ENCODE assay signal across 26 cellular contexts in genomic region chr4:107780665-107781064, GRCh38. TPM values are rescaled to one million over a fixed set of nuclear protein-coding genes. Genes with fewer than 3 reads are reported as not detected.
DNase-seq lines count a peak whose midpoint lies in the region; ATAC-seq, FAIRE-seq and TF ChIP-seq lines count a peak whose summit lies in the region.
"Had no signal": no experiment of that assay in that cellular context is flagged by ENCODE, and none has a peak within 500 bp of the region (broad histone marks: within the 10 kb centered on the region; RNA-seq: fewer than 3 reads in every experiment).

No MANE protein-coding gene starts in this region.

- TF ChIP-seq RAD21 in GM12878 (IDR thresholded peaks at IDR 0.05; ENCODE audit: insufficient read depth, low read depth, low read length), result no peak

- no peak overlapping the region for H3K9ac ChIP-seq in mammary epithelial cell (ENCODE audit: insufficient read depth, low read length)
- H3K9ac ChIP-seq in GM12878 (ENCODE audit: control insufficient read depth, insufficient read depth, low read length), result no peak overlapping the region

- H3K27ac Mint-ChIP-seq in MCF 10A (ENCODE audit: low read depth, unreplicated experiment), result no peak overlapping the region
- H3K27ac Mint-ChIP-seq: activated CD4-positive, alpha-beta T cell treated with anti-CD3 and anti-CD28 coated beads, Interleukin-2, amount 10 ng/mL, durations not matched to agents 7 days and 5 days; activated naive CD4-positive, alpha-beta T cell treated with anti-CD3 and anti-CD28 coated beads, Interleukin-2, amount 50 U/mL, for 24 hours; natural killer cell; progenitor cell of endocrine pancreas had no signal

- H3K4me3 ChIP-seq in mammary epithelial cell (replicated peaks in 1 of 3; ENCODE audit: insufficient read depth in 1 of 3, low read depth in 2 of 3, low read length in 3 of 3), result no peak overlapping the region
- no peak overlapping the region for H3K4me3 ChIP-seq in NB4 (ENCODE audit: low read depth, low read length)
- H3K4me3 ChIP-seq in GM12878, result no peak overlapping the region
- H3K4me3 ChIP-seq in testis, result no peak overlapping the region
- H3K4me3 ChIP-seq: body of pancreas, colonic mucosa, skin epidermis had no signal

- RAD21 ChIA-PET in GM12878 (lab: Charles Lee; ENCODE audit: unreplicated experiment), result interaction anchor here (0.7 kb wide), 1 partner anchor 22 kb away, joined by 3 read pairs; no protein-coding TSS in a partner anchor

- SMC1A ChIA-PET in GM12878 (lab: Charles Lee; ENCODE audit: uncharacterized antibody, unreplicated experiment), result no interaction called here

- H3K9me3 ChIP-seq in mammary epithelial cell (replicated peaks; ENCODE audit: insufficient read depth, low read length) (peaks cover 3% of the 10 kb centered on the region), GM12878 (replicated peaks; ENCODE audit: control insufficient read depth, insufficient read depth, low read length) (no peaks in the 10 kb centered on the region; the same call in 2 of the 3 replicates), testis (no peaks in the 10 kb centered on the region)
- H3K9me3 ChIP-seq: body of pancreas, colonic mucosa had no signal

- H3K36me3 ChIP-seq in mammary epithelial cell (ENCODE audit: insufficient read depth, low read length) (no peaks in the 10 kb centered on the region), GM12878 (ENCODE audit: control insufficient read depth in 2 of 2, insufficient read depth in 2 of 2, low read length in 1 of 2) (no peaks in the 10 kb centered on the region), testis (ENCODE audit: low read depth, missing control alignments) (no peaks in the 10 kb centered on the region)
- H3K36me3 ChIP-seq: colonic mucosa had no signal

- ATAC-seq in GM12878, result no peak
- no peak for ATAC-seq in GM18520 (IDR thresholded peaks at IDR 0.05; ENCODE audit: unreplicated experiment)
- ATAC-seq: body of pancreas, natural killer cell, SK-N-SH treated with all-trans-retinoic acid at 6 μM for 48 hours had no signal

- POLR2A ChIA-PET in MCF 10A (lab: Yijun Ruan, JAX), result no interaction called here
- POLR2A ChIA-PET in GM12878 (lab: Charles Lee), result no interaction called here

- DNase-seq in mammary epithelial cell (peak; percentile 10), MCF 10A (ENCODE audit: unreplicated experiment) (no peak), NB4 (ENCODE audit: low read depth) (peak; percentile 52), GM12878 (ENCODE audit: low read depth, low spot score) (no peak), testis (peak; percentile 20), H54 (ENCODE audit: insufficient read length, low spot score) (no peak), GM19239 (ENCODE audit: insufficient read length, low spot score) (no peak)
- DNase-seq: activated CD4-positive, alpha-beta T cell treated with anti-CD3 and anti-CD28 coated beads, Interleukin-2, amount 10 ng/mL, durations not matched to agents 7 days and 5 days; activated T-cell treated with anti-CD3 and anti-CD28 coated beads for 4 hours; AML-193; body of pancreas; colonic mucosa; GOT3; hippocampal formation; kidney glomerular epithelial cell; natural killer cell; NCI-H2029 treated with DMSO at 0.1 percent for 48 hours; NCI-H774; stimulated activated CD4-positive, alpha-beta T cell treated with anti-CD3 and anti-CD28 coated beads, Interleukin-4, amount 100 ng/mL, for 24 hours; T-helper 9 cell had no signal

- H3K27ac ChIP-seq in mammary epithelial cell (ENCODE audit: insufficient read depth, low read depth, low read length), result no peak overlapping the region
- no peak overlapping the region for H3K27ac ChIP-seq in GM12878 (ENCODE audit: control insufficient read depth, insufficient read depth)
- H3K27ac ChIP-seq in testis, result no peak overlapping the region
- H3K27ac ChIP-seq: body of pancreas, colonic mucosa, skin epidermis had no signal

- H3K4me1 Mint-ChIP-seq in MCF 10A (ENCODE audit: insufficient read depth, unreplicated experiment), result no peaks in the 10 kb centered on the region
- H3K4me1 Mint-ChIP-seq: activated CD4-positive, alpha-beta T cell treated with anti-CD3 and anti-CD28 coated beads, Interleukin-2, amount 10 ng/mL, durations not matched to agents 7 days and 5 days; activated naive CD4-positive, alpha-beta T cell treated with anti-CD3 and anti-CD28 coated beads, Interleukin-2, amount 50 U/mL, for 24 hours; natural killer cell had no signal

- intact Hi-C loops in mammary epithelial cell (cut with micrococcal nuclease) (no loop called here), MCF 10A (cut with micrococcal nuclease) (no loop called here), GM12878 (cut with micrococcal nuclease; ENCODE audit: unreplicated experiment) (no loop called here), testis (cut with DNase I; ENCODE audit: low total_unique reads) (no loop called here)

- no peaks in the 10 kb centered on the region for H3K27me3 ChIP-seq in mammary epithelial cell (ENCODE audit: insufficient read depth, low read length)
- H3K27me3 ChIP-seq in GM12878 (replicated peaks in 1 of 2; ENCODE audit: control insufficient read depth in 2 of 2, insufficient read depth in 2 of 2, low read length in 1 of 2), result no peaks in the 10 kb centered on the region
- H3K27me3 ChIP-seq in testis, result no peaks in the 10 kb centered on the region
- H3K27me3 ChIP-seq: body of pancreas, colonic mucosa had no signal

- no peak for TF ChIP-seq EP300 in GM12878 (IDR thresholded peaks at IDR 0.05; ENCODE audit: borderline replicate concordance in 1 of 2, control insufficient read depth in 1 of 2, low read depth in 2 of 2, low read length in 2 of 2)

- H2AFZ ChIP-seq in mammary epithelial cell (ENCODE audit: low read depth, low read length) (no peak overlapping the region), GM12878 (ENCODE audit: control insufficient read depth, low read depth, low read length) (no peak overlapping the region)

- in situ Hi-C loops in mammary epithelial cell (cut with MboI; ENCODE audit: low sequenced_read_pairs in 2 of 2), result no loop called here
- in situ Hi-C loops in GM12878 (cut with MboI), result no loop called here

- TF ChIP-seq POLR2A in NB4 (IDR thresholded peaks at IDR 0.05; ENCODE audit: extremely low read depth, insufficient read length) (no peak), GM12878 (IDR thresholded peaks at IDR 0.05; ENCODE audit: low read depth, low read length) (no peak), testis (IDR thresholded peaks at IDR 0.05) (no peak), H54 (IDR thresholded peaks at IDR 0.05; ENCODE audit: low read depth, low read length) (no peak)

- TF ChIP-seq CTCF in mammary epithelial cell (conservative IDR thresholded peaks at IDR 0.05 in 1 of 2, IDR thresholded peaks at IDR 0.05 in 1 of 2; ENCODE audit: extremely low read depth in 1 of 2, insufficient read depth in 1 of 2, low read depth in 1 of 2, low read length in 2 of 2), result no peak
- no peak for TF ChIP-seq CTCF in MCF 10A (IDR thresholded peaks at IDR 0.05; ENCODE audit: unreplicated experiment)
- no peak for TF ChIP-seq CTCF in NB4 (IDR thresholded peaks at IDR 0.05; ENCODE audit: low read depth, low read length)
- TF ChIP-seq CTCF in GM12878 (IDR thresholded peaks at IDR 0.05 in 2 of 3, conservative IDR thresholded peaks at IDR 0.05 in 1 of 3; ENCODE audit: control insufficient read depth in 2 of 3, extremely low read depth in 1 of 3, insufficient read depth in 1 of 3, low read depth in 3 of 3, low read length in 3 of 3), result no peak
- TF ChIP-seq CTCF in testis (IDR thresholded peaks at IDR 0.05), result no peak

- no peak for FAIRE-seq in GM12878 (lab: Jason Lieb, UNC)
- no peak for FAIRE-seq in H54 (lab: Jason Lieb, UNC)
- no peak for FAIRE-seq in GM19239 (lab: Jason Lieb, UNC)
- FAIRE-seq: RCC 7860 had no signal

- no peaks in the 10 kb centered on the region for H3K4me1 ChIP-seq in mammary epithelial cell (ENCODE audit: insufficient read depth, low read length)
- no peaks in the 10 kb centered on the region for H3K4me1 ChIP-seq in GM12878 (ENCODE audit: control insufficient read depth, insufficient read depth, low read length)
- H3K4me1 ChIP-seq in testis, result no peaks in the 10 kb centered on the region
- H3K4me1 ChIP-seq: body of pancreas, colonic mucosa had no signal

- no peaks in the 10 kb centered on the region for H3K9me3 Mint-ChIP-seq in MCF 10A (ENCODE audit: unreplicated experiment)

- BruUV-seq in mammary epithelial cell (replicated peaks; lab: Mats Ljungman, UMichigan), result no TSS peak
- no TSS peak for BruUV-seq in MCF 10A (replicated peaks; lab: Mats Ljungman, UMichigan)
- no TSS peak for BruUV-seq in GM12878 (replicated peaks; lab: Mats Ljungman, UMichigan)

- H3K79me2 ChIP-seq in mammary epithelial cell (ENCODE audit: insufficient read depth, low read length), result no peaks in the 10 kb centered on the region
- no peaks in the 10 kb centered on the region for H3K79me2 ChIP-seq in GM12878 (ENCODE audit: control insufficient read depth, insufficient read depth, low read length)

- WGBS in mammary epithelial cell (ENCODE audit: low coverage, missing lambda C conversion rate), result 96% methylated on average over 2 of the region's 2 CpGs
- WGBS in GM12878 (ENCODE audit: insufficient coverage, insufficient replicate concordance, low lambda C conversion rate, missing lambda C conversion rate), result 98% methylated on average over 2 of the region's 2 CpGs
- 93 to 100% methylated on average over 2 of the region's 2 CpGs for whole genome bisulfite sequencing in testis, 2 donors

- H3K4me3 Mint-ChIP-seq in MCF 10A (ENCODE audit: unreplicated experiment), result no peak overlapping the region
- H3K4me3 Mint-ChIP-seq: activated CD4-positive, alpha-beta T cell treated with anti-CD3 and anti-CD28 coated beads, Interleukin-2, amount 10 ng/mL, durations not matched to agents 7 days and 5 days; activated naive CD4-positive, alpha-beta T cell treated with anti-CD3 and anti-CD28 coated beads, Interleukin-2, amount 50 U/mL, for 24 hours; natural killer cell had no signal

- H3K27me3 Mint-ChIP-seq in MCF 10A (ENCODE audit: insufficient read depth, unreplicated experiment), result no peaks in the 10 kb centered on the region
- H3K27me3 Mint-ChIP-seq: progenitor cell of endocrine pancreas had no signal

- dilution Hi-C loops in mammary epithelial cell (cut with HindIII; ENCODE audit: low sequenced_read_pairs), result no loop called here

- H3K4me2 ChIP-seq in mammary epithelial cell (ENCODE audit: insufficient read depth, low read depth, low read length), result no peak overlapping the region
- H3K4me2 ChIP-seq in GM12878 (ENCODE audit: control insufficient read depth, insufficient read depth), result no peak overlapping the region

- no peaks in the 10 kb centered on the region for H3K36me3 Mint-ChIP-seq in MCF 10A (ENCODE audit: insufficient read depth, unreplicated experiment)
- H3K36me3 Mint-ChIP-seq: natural killer cell had no signal

- CTCF ChIA-PET in mammary epithelial cell (lab: Charles Lee; ENCODE audit: low non-redundant PET) (no interaction called here), MCF 10A (lab: Yijun Ruan, JAX) (no interaction called here), GM12878 (lab: Yijun Ruan, JAX) (no interaction called here)

- H4K20me1 ChIP-seq in mammary epithelial cell (ENCODE audit: insufficient read depth, low read length), result no peaks in the 10 kb centered on the region
- no peaks in the 10 kb centered on the region for H4K20me1 ChIP-seq in GM12878 (ENCODE audit: control insufficient read depth, insufficient read depth)

RNA-seq across cellular contexts. Expression of gene SGMS2, which starts 44.1 kb away (rescaled TPM):
- 100 to 1,000 TPM in 1 of 2 donors, 10 to 100 TPM in 1; 48.1 to 151 TPM for total RNA-seq in mammary epithelial cell
- 38.7 TPM for polyA plus RNA-seq in mammary epithelial cell
- 153 TPM for polyA minus RNA-seq in mammary epithelial cell
- 77.8 and 85.3 TPM in 2 replicates for total RNA-seq in MCF 10A (2022)
- total RNA-seq in GM12878 (2013; cell fraction: nucleolus; rRNA removed), result not detected in 2 replicates
- 0.28 TPM in 1 of 2 replicates, not detected in the other for total RNA-seq in GM12878 (2014; rRNA removed)
- under 0.01 TPM in 1 of 2 replicates, not detected in the other for total RNA-seq in GM12878 (2014; rRNA removed; fragmentation: Illumina TruSeq; extraction: Trizol)
- 0.19 and 0.23 TPM in 2 replicates for total RNA-seq in GM12878 (2021)
- polyA plus RNA-seq in GM12878 (2011; ENCODE audit: low read depth), result not detected
- 3.2 and 5.0 TPM in 2 replicates for polyA plus RNA-seq in GM12878 (2011; rRNA removed)
- 1.6 and 2.2 TPM in 2 replicates for polyA plus RNA-seq in GM12878 (2011; cell fraction: cytosol; rRNA removed)
- polyA plus RNA-seq in GM12878 (2011; cell fraction: nucleus; rRNA removed), result 1.4 and 2.2 TPM in 2 replicates
- 0.01 TPM in 1 of 2 replicates, not detected in the other for polyA plus RNA-seq in GM12878 (2012)
- 0.10 TPM in 1 of 2 replicates, not detected in the other for polyA plus RNA-seq in GM12878 (2014; fragmentation: Illumina TruSeq; extraction: Trizol)
- under 1 TPM in 1 of 2 experiments, not detected in 1; 0.11 TPM for polyA plus RNA-seq in GM12878 (2014; fragmentation: Nextera tagmentation; extraction: Ambion mirVana)
- polyA plus RNA-seq in GM12878 (2014; rRNA removed), result 0.01 TPM in 1 of 2 replicates, not detected in the other
- not detected for polyA plus RNA-seq in GM12878 (2016; fragmentation: Nextera tagmentation; extraction: Ambion mirVana)
- 3.8 and 16.5 TPM in 2 replicates for polyA minus RNA-seq in GM12878 (2011; rRNA and poly(A)+ RNA removed)
- polyA minus RNA-seq in GM12878 (2011; cell fraction: cytosol; rRNA and poly(A)+ RNA removed), result 0.83 and 2.4 TPM in 2 replicates
- polyA minus RNA-seq in GM12878 (2011; cell fraction: nucleus; rRNA and poly(A)+ RNA removed), result 2.9 and 5.1 TPM in 2 replicates
- total RNA-seq in testis, result 10 to 100 TPM; 22.2 to 31.7 TPM
- 24.2 TPM for polyA plus RNA-seq in testis (ENCODE audit: insufficient read depth, low read depth, low replicate concordance)

Comparison
In these comparisons a context has a peak if more than half of its experiments do, and no peak if none do; other contexts are left out.
1. DNase-seq: peak in mammary epithelial cell (single experiment), NB4 (single experiment) and testis (single experiment); none in MCF 10A (single experiment), GM12878 (single experiment), H54 (single experiment) and GM19239 (single experiment).
2. RNA of gene SGMS2, which starts 44.1 kb away (total RNA-seq): 48.1 to 151 TPM in mammary epithelial cell, 77.8 to 85.3 TPM in MCF 10A and 22.2 to 31.7 TPM in testis; under 0.01 to 0.28 TPM in GM12878; every median in the first group is over 10 times any median in the second.